ENCODE assay signal across 1 cellular context in genomic region chr10:74097776-74098175, GRCh38.
TF ChIP-seq lines count a peak whose summit lies in the region.

No MANE protein-coding gene starts in this region.

TF ChIP-seq in IMR-90, 13 proteins besides CTCF, POLR2A, EP300 and RAD21:
- no peak for TF ChIP-seq USF2 (IDR thresholded peaks at IDR 0.05; ENCODE audit: low read depth, low read length)
- no peak for TF ChIP-seq MAZ (IDR thresholded peaks at IDR 0.05; ENCODE audit: borderline replicate concordance, low read depth, low read length)
- no peak for TF ChIP-seq SMC3 (IDR thresholded peaks at IDR 0.05; ENCODE audit: low read depth, low read length)
